ENCODE assay signal across 9 cellular contexts in genomic region chr6:30681696-30682180, GRCh38. TPM values are rescaled to one million over a fixed set of nuclear protein-coding genes. Genes with fewer than 3 reads are reported as not detected.
A peak's percentile ranks its signal among the peaks of the same experiment; 100 is the strongest.
DNase-seq lines count a peak whose midpoint lies in the region; ATAC-seq and TF ChIP-seq lines count a peak whose summit lies in the region.
"Had no signal": no experiment of that assay in that cellular context is flagged by ENCODE, and none has a peak within 500 bp of the region (broad histone marks: within the 10 kb centered on the region; RNA-seq: fewer than 3 reads in every experiment).

No MANE protein-coding gene starts in this region.

- DNase-seq in PC-3 (no peak), psoas muscle (no peak), OCI-M1 (lab: John Stamatoyannopoulos, UW) (no peak), erythroblast (lab: John Stamatoyannopoulos, UW) (no peak), C1 segment of cervical spinal cord (lab: John Stamatoyannopoulos, UW) (no peak), GM10248 (ENCODE audit: extremely low spot score) (no peak)
- no peak for DNase-seq in effector memory CD8-positive, alpha-beta T cell
- DNase-seq: NCI-H510A treated with DMSO at 0.1 percent for 48 hours had no signal

- peak overlapping the region; percentile 84; the same call in 1 of the 2 replicates for H3K9ac ChIP-seq in ES-I3 (ENCODE audit: low read depth, low read length)
- H3K9ac ChIP-seq in PC-3 (ENCODE audit: low read length) = peak overlapping the region; percentile 80

- H3K4me1 ChIP-seq in ES-I3 (ENCODE audit: insufficient read depth, low read length) (peaks cover 24% of the 10 kb centered on the region), PC-3 (ENCODE audit: insufficient read depth, low read length) (peaks cover 58% of the 10 kb centered on the region), psoas muscle (peaks cover 9% of the 10 kb centered on the region)

- H3K36me3 Mint-ChIP-seq in effector memory CD8-positive, alpha-beta T cell (ENCODE audit: insufficient read depth) = peaks cover 73% of the 10 kb centered on the region

- no TSS peak for BruUV-seq in PC-3 (replicated peaks; lab: Mats Ljungman, UMichigan)

- H3K79me2 ChIP-seq in PC-3 (ENCODE audit: low read length) = peaks cover 81% of the 10 kb centered on the region

- peak overlapping the region; percentile 87 for H3K4me2 ChIP-seq in PC-3 (ENCODE audit: low read length)

- POLR2A ChIA-PET in PC-3 (lab: Charles Lee; ENCODE audit: unreplicated experiment) = no interaction called here
- POLR2A ChIA-PET in GM10248 (lab: Yijun Ruan, JAX) = interaction anchor here (1.0 to 1.7 kb wide), 2 partner anchors 35 to 67 kb away, joined by 5 to 8 read pairs; partner anchors contain the start of gene MDC1

- peak overlapping the region; percentile 97 for H3K4me3 ChIP-seq in PC-3 (ENCODE audit: low read length)
- peak overlapping the region; percentile 85 for H3K4me3 ChIP-seq in psoas muscle

- H3K9me3 ChIP-seq in ES-I3 (ENCODE audit: control insufficient read depth, insufficient read depth, low read length) = no peaks in the 10 kb centered on the region
- H3K9me3 ChIP-seq in PC-3 (ENCODE audit: low read length) = no peaks in the 10 kb centered on the region
- H3K9me3 ChIP-seq in psoas muscle = no peaks in the 10 kb centered on the region

- CTCF ChIA-PET in PC-3 (lab: Charles Lee) (no interaction called here), GM10248 (lab: Yijun Ruan, JAX) (interaction anchor here (1.1 to 18.8 kb wide), 4 partner anchors 9 to 200 kb away, joined by 3 to 776 read pairs (median 40); partner anchors contain the start of genes DHX16, MDC1, NRM and TUBB)

- H3K27ac Mint-ChIP-seq in effector memory CD8-positive, alpha-beta T cell = peak overlapping the region; percentile 96 to 98

- ATAC-seq in PC-3 (no peak), psoas muscle (no peak)
- ATAC-seq in effector memory CD8-positive, alpha-beta T cell (replicated peaks) = no peak

- H3K27ac ChIP-seq in PC-3 (ENCODE audit: low read length) = peak overlapping the region; percentile 89
- H3K27ac ChIP-seq in psoas muscle = peak overlapping the region; percentile 77

- no peaks in the 10 kb centered on the region for H3F3A ChIP-seq in PC-3 (ENCODE audit: low read length, unreplicated experiment)

- WGBS in psoas muscle, 3 donors = 61 to 72% (median 67%) methylated on average over 6 of the region's 6 CpGs

- peaks cover 45 to 62% of the 10 kb centered on the region in 2 donors for H3K4me1 Mint-ChIP-seq in effector memory CD8-positive, alpha-beta T cell (ENCODE audit: low read depth in 2 of 2)

- H3K36me3 ChIP-seq in ES-I3 (ENCODE audit: insufficient read depth, low read length) (peaks cover 5% of the 10 kb centered on the region), PC-3 (ENCODE audit: low read depth, low read length) (peaks cover 13% of the 10 kb centered on the region), psoas muscle (ENCODE audit: insufficient read depth in 1 of 2, low read depth in 1 of 2) (peaks cover 5 to 39% of the 10 kb centered on the region in 2 donors)

- no peaks in the 10 kb centered on the region for H4K20me1 ChIP-seq in PC-3 (ENCODE audit: low read length)

- H2AFZ ChIP-seq in PC-3 (ENCODE audit: low read length) = no peak overlapping the region

- intact Hi-C loops in PC-3 (cut with micrococcal nuclease) (loop anchor here (1.0 kb wide), 1 partner anchor 41 kb away; no protein-coding TSS in a partner anchor), psoas muscle (cut with DNase I) (loop anchor here in 1 of 2 donors (10.0 kb wide), 1 partner anchor 403 kb away; no protein-coding TSS in a partner anchor)

- H3K9me3 Mint-ChIP-seq in effector memory CD8-positive, alpha-beta T cell = no peaks in the 10 kb centered on the region

- peak overlapping the region; percentile 87 to 97 for H3K4me3 Mint-ChIP-seq in effector memory CD8-positive, alpha-beta T cell

- no peaks in the 10 kb centered on the region for H3K27me3 Mint-ChIP-seq in effector memory CD8-positive, alpha-beta T cell

- no peaks in the 10 kb centered on the region for H3K27me3 ChIP-seq in PC-3 (ENCODE audit: low read length)
- no peaks in the 10 kb centered on the region for H3K27me3 ChIP-seq in psoas muscle (ENCODE audit: insufficient read depth in 3 of 3, low read length in 2 of 3)

- TF ChIP-seq CTCF in PC-3 (conservative IDR thresholded peaks at IDR 0.05; ENCODE audit: low read depth, low read length) (no peak), psoas muscle (IDR thresholded peaks at IDR 0.05) (no peak), GM10248 (IDR thresholded peaks at IDR 0.05; ENCODE audit: control extremely low read depth, extremely low read depth, low read depth, missing control alignments) (no peak)

- no peaks in the 10 kb centered on the region for H3K9me2 ChIP-seq in PC-3 (replicated peaks; ENCODE audit: low read length)

- no peak for TF ChIP-seq POLR2A in erythroblast (IDR thresholded peaks at IDR 0.05; ENCODE audit: low read length)

RNA-seq across cellular contexts. Expression of gene PPP1R18, which starts 4.7 kb away (rescaled TPM):
- total RNA-seq in PC-3 (2014; rRNA removed) (49.9 and 76.0 TPM in 2 replicates), psoas muscle (10 to 100 TPM; 14.2 to 39.7 (median 17.3) TPM)
- polyA plus RNA-seq in psoas muscle = 10 to 100 TPM in 2 of 3 donors, 1 to 10 TPM in 1; 6.7 to 19.7 (median 11.3) TPM

RNA-seq across cellular contexts. Expression of gene DHX16, which starts 8.9 kb away (rescaled TPM):
- 50.0 and 75.6 TPM in 2 replicates for total RNA-seq in PC-3 (2014; rRNA removed)
- total RNA-seq in psoas muscle = 10 to 100 TPM; 26.6 to 45.4 (median 35.7) TPM
- polyA plus RNA-seq in psoas muscle = 10 to 100 TPM; 32.1 to 70.3 (median 42.7) TPM

RNA-seq across cellular contexts. Expression of gene NRM, which starts 9.0 kb away (rescaled TPM):
- 8.5 and 14.8 TPM in 2 replicates for total RNA-seq in PC-3 (2014; rRNA removed)
- 1 to 10 TPM; 2.2 to 3.9 (median 2.6) TPM for total RNA-seq in psoas muscle
- polyA plus RNA-seq in psoas muscle = 1 to 10 TPM; 1.8 to 4.1 (median 1.8) TPM

RNA-seq across cellular contexts. Expression of gene C6orf136, which starts 34.8 kb away (rescaled TPM):
- total RNA-seq in PC-3 (2014; rRNA removed) = 10.6 and 18.7 TPM in 2 replicates
- 10 to 100 TPM; 21.8 to 52.8 (median 27.2) TPM for total RNA-seq in psoas muscle
- polyA plus RNA-seq in psoas muscle = 10 to 100 TPM; 36.4 to 60.2 (median 42.6) TPM

RNA-seq across cellular contexts. Expression of gene MDC1, which starts 35.3 kb away (rescaled TPM):
- total RNA-seq in PC-3 (2014; rRNA removed) = 19.6 and 24.9 TPM in 2 replicates
- total RNA-seq in psoas muscle = 10 to 100 TPM; 12.7 to 18.0 (median 15.4) TPM
- polyA plus RNA-seq in psoas muscle = 10 to 100 TPM in 1 of 3 donors, 1 to 10 TPM in 2; 4.1 to 10.9 (median 6.5) TPM
